10 cellular contexts compared by ENCODE assay signal in the genomic region with DNA sequence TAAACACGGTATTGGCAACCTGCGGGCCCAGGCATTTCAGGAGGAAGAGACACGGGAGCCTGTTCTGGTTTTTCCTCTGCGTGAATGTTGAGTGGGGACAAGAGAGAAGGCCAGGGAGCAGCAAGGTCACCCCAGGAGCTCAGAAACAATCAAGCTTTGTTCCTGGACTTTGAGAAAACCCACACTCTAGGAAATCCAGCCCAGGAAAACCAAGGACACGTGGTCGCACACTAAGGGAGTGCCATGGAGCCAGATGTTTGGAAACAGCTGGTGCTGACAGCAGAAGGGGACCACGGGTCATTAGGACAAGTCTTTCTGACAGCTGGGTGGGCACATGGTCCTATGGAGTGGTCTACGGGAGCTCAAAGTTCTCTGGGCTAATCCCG. TPM values are rescaled to one million over a fixed set of nuclear protein-coding genes. Genes with fewer than 3 reads are reported as not detected.
A peak's percentile ranks its signal among the peaks of the same experiment; 100 is the strongest.
DNase-seq lines count a peak whose midpoint lies in the region; TF ChIP-seq lines count a peak whose summit lies in the region.
"Had no signal": no experiment of that assay in that cellular context is flagged by ENCODE, and none has a peak within 500 bp of the region (broad histone marks: within the 10 kb centered on the region; RNA-seq: fewer than 3 reads in every experiment).

No MANE protein-coding gene starts in this region.

- H3K36me3 Mint-ChIP-seq in neural progenitor cell, result peaks cover 34% of the 10 kb centered on the region

- H3K27ac ChIP-seq in mesodermal cell (ENCODE audit: low read depth, low read length, severe bottlenecking) (peak overlapping the region; percentile 18), suprapubic skin (peak overlapping the region; percentile 74), neural progenitor cell (no peak overlapping the region)

- H3K9me3 Mint-ChIP-seq in neural progenitor cell, result no peaks in the 10 kb centered on the region

- H3K36me3 ChIP-seq in mesodermal cell (ENCODE audit: control insufficient read depth, insufficient read depth, low read length) (peaks cover 97% of the 10 kb centered on the region), suprapubic skin (peaks cover 56% of the 10 kb centered on the region), neural progenitor cell (no peaks in the 10 kb centered on the region)

- no peaks in the 10 kb centered on the region for H3K9me3 ChIP-seq in mesodermal cell (ENCODE audit: control insufficient read depth, low read length)
- no peaks in the 10 kb centered on the region for H3K9me3 ChIP-seq in suprapubic skin
- no peaks in the 10 kb centered on the region for H3K9me3 ChIP-seq in neural progenitor cell (ENCODE audit: low read depth)

- no peak for TF ChIP-seq CTCF in suprapubic skin (IDR thresholded peaks at IDR 0.05)
- TF ChIP-seq CTCF in GM20000 (IDR thresholded peaks at IDR 0.05; ENCODE audit: extremely low read depth, missing control alignments), result no peak
- no peak for TF ChIP-seq CTCF in neural progenitor cell (IDR thresholded peaks at IDR 0.05)

- H3K27ac Mint-ChIP-seq in neural progenitor cell, result no peak overlapping the region

- H3K4me3 Mint-ChIP-seq in neural progenitor cell, result no peak overlapping the region

- H3K4me1 Mint-ChIP-seq in neural progenitor cell, result peaks cover 14% of the 10 kb centered on the region

- no peak overlapping the region for H3K9ac ChIP-seq in neural progenitor cell

- H3K4me3 ChIP-seq in mesodermal cell (ENCODE audit: extremely low read depth, insufficient read depth, low read length, poor library complexity, severe bottlenecking), result no peak overlapping the region
- no peak overlapping the region for H3K4me3 ChIP-seq in suprapubic skin
- H3K4me3 ChIP-seq in neural progenitor cell, result no peak overlapping the region

- H3K79me2 ChIP-seq in neural progenitor cell (ENCODE audit: low read depth), result peaks cover 69% of the 10 kb centered on the region

- H3F3A ChIP-seq in neural progenitor cell (ENCODE audit: low read depth), result no peaks in the 10 kb centered on the region

- peaks cover 63% of the 10 kb centered on the region for H4K20me1 ChIP-seq in neural progenitor cell (ENCODE audit: low read depth)

- H3K27me3 ChIP-seq in suprapubic skin (no peaks in the 10 kb centered on the region), neural progenitor cell (no peaks in the 10 kb centered on the region)

- TF ChIP-seq POLR2A in suprapubic skin (IDR thresholded peaks at IDR 0.05), result no peak

- H3K27me3 Mint-ChIP-seq in neural progenitor cell (ENCODE audit: insufficient read depth, low read depth), result peaks cover 5% of the 10 kb centered on the region

- TF ChIP-seq EP300 in suprapubic skin (IDR thresholded peaks at IDR 0.05), result no peak

- 92 to 94% methylated on average over 7 to 9 of the region's 9 CpGs for WGBS in mesodermal cell (ENCODE audit: insufficient coverage in 2 of 2), 2 experiments
- 38% methylated on average over 8 of the region's 9 CpGs for WGBS in suprapubic skin

- peaks cover 56% of the 10 kb centered on the region for H3K4me1 ChIP-seq in mesodermal cell (ENCODE audit: control insufficient read depth, insufficient read depth, low read length, poor library complexity, severe bottlenecking)
- H3K4me1 ChIP-seq in suprapubic skin, result peaks cover 73% of the 10 kb centered on the region
- peaks cover 13% of the 10 kb centered on the region for H3K4me1 ChIP-seq in neural progenitor cell

- no peak overlapping the region for H2AFZ ChIP-seq in neural progenitor cell (replicated peaks)

- DNase-seq in NCI-H82 (lab: John Stamatoyannopoulos, UW), result peak; percentile 7
- DNase-seq in NCI-H82 treated with DMSO at 0.1 percent for 48 hours (lab: John Stamatoyannopoulos, UW; ENCODE audit: unreplicated experiment), result no peak
- DNase-seq in dermis blood vessel endothelial cell, result peak; percentile 65
- no peak for DNase-seq in suprapubic skin (ENCODE audit: low spot score in 2 of 2)
- no peak for DNase-seq in AG08396 (ENCODE audit: low spot score)
- DNase-seq in GM20000 (ENCODE audit: low spot score), result no peak
- no peak for DNase-seq in neural progenitor cell (ENCODE audit: low spot score)
- DNase-seq: activated T-cell treated with anti-CD3 and anti-CD28 coated beads, Interleukin-2, amount 50 U/mL, for 1 hour; glutamatergic neuron had no signal

- H3K4me2 ChIP-seq in neural progenitor cell, result no peak overlapping the region

RNA-seq across cellular contexts. Expression of gene MYH9, which starts 44.1 kb away (rescaled TPM):
- total RNA-seq in dermis blood vessel endothelial cell, result 803 and 1,099 TPM in 2 replicates
- 360 TPM for polyA plus RNA-seq in mesodermal cell (2013, experiment 1 of 2)
- 289 TPM for polyA plus RNA-seq in mesodermal cell (2013, experiment 2 of 2)
- 100 to 1,000 TPM; 284 to 323 (median 294) TPM for total RNA-seq in suprapubic skin
- total RNA-seq in neural progenitor cell (ENCODE audit: low replicate concordance), result 77.2 and 189 TPM in 2 replicates

Comparison
In these comparisons a context has a peak if more than half of its experiments do, and no peak if none do; other contexts are left out.
1. DNase-seq: peak in NCI-H82 (single experiment) and dermis blood vessel endothelial cell (single experiment); none in NCI-H82 treated with DMSO at 0.1 percent for 48 hours (single experiment), suprapubic skin (0 of 2), AG08396 (single experiment), GM20000 (single experiment) and neural progenitor cell (single experiment).